Comparison of ENCODE assay signal across 11 cellular contexts in genomic region chr11:1870721-1871466, GRCh38. TPM values are rescaled to one million over a fixed set of nuclear protein-coding genes. Genes with fewer than 3 reads are reported as not detected.
DNase-seq lines count a peak whose midpoint lies in the region; ATAC-seq and TF ChIP-seq lines count a peak whose summit lies in the region.
"Had no signal": no experiment of that assay in that cellular context is flagged by ENCODE, and none has a peak within 500 bp of the region (broad histone marks: within the 10 kb centered on the region; RNA-seq: fewer than 3 reads in every experiment).

No MANE protein-coding gene starts in this region.

- no peaks in the 10 kb centered on the region for H3K9me3 Mint-ChIP-seq in dendritic cell treated with granulocyte-macrophage colony-stimulating factor and Interleukin-4, amounts not matched to agents 40 ng/mL and 50 ng/mL, for 4 days
- no peaks in the 10 kb centered on the region for H3K9me3 Mint-ChIP-seq in nephron

- peak overlapping the region; percentile 5 for H3K27ac Mint-ChIP-seq in dendritic cell treated with granulocyte-macrophage colony-stimulating factor and Interleukin-4, amounts not matched to agents 40 ng/mL and 50 ng/mL, for 4 days
- peak overlapping the region; percentile 45 to 77 (median 64) for H3K27ac Mint-ChIP-seq in nephron

- no peak overlapping the region for H3K4me3 ChIP-seq in SJCRH30
- H3K4me3 ChIP-seq: upper lobe of left lung had no signal

- no peaks in the 10 kb centered on the region for H3K9me3 ChIP-seq in SJCRH30 (replicated peaks)
- H3K9me3 ChIP-seq: upper lobe of left lung had no signal

- intact Hi-C loops in dendritic cell treated with granulocyte-macrophage colony-stimulating factor and Interleukin-4, amounts not matched to agents 40 ng/mL and 50 ng/mL, for 4 days (cut with micrococcal nuclease): no loop called here

- peaks cover 71% of the 10 kb centered on the region for H3K4me1 Mint-ChIP-seq in dendritic cell treated with granulocyte-macrophage colony-stimulating factor and Interleukin-4, amounts not matched to agents 40 ng/mL and 50 ng/mL, for 4 days (ENCODE audit: low read depth)
- H3K4me1 Mint-ChIP-seq in nephron: peaks cover 21% of the 10 kb centered on the region

- peaks cover 11% of the 10 kb centered on the region for H3K36me3 Mint-ChIP-seq in dendritic cell treated with granulocyte-macrophage colony-stimulating factor and Interleukin-4, amounts not matched to agents 40 ng/mL and 50 ng/mL, for 4 days (ENCODE audit: low read depth)
- no peaks in the 10 kb centered on the region for H3K36me3 Mint-ChIP-seq in nephron (ENCODE audit: low read depth)

- DNase-seq in AG08396 (ENCODE audit: low spot score): peak; percentile 62
- peak; percentile 85 to 91 for DNase-seq in SJCRH30
- DNase-seq in germinal center (ENCODE audit: low spot score): no peak
- no peak for DNase-seq in NCI-H1105 (lab: John Stamatoyannopoulos, UW)
- DNase-seq: EL had no signal

- no peak overlapping the region for H3K4me3 Mint-ChIP-seq in dendritic cell treated with granulocyte-macrophage colony-stimulating factor and Interleukin-4, amounts not matched to agents 40 ng/mL and 50 ng/mL, for 4 days
- no peak overlapping the region for H3K4me3 Mint-ChIP-seq in nephron

- peaks cover 3% of the 10 kb centered on the region for H3K27me3 Mint-ChIP-seq in dendritic cell treated with granulocyte-macrophage colony-stimulating factor and Interleukin-4, amounts not matched to agents 40 ng/mL and 50 ng/mL, for 4 days
- peaks cover 10% of the 10 kb centered on the region for H3K27me3 Mint-ChIP-seq in nephron (ENCODE audit: low read depth)

- H3K27ac ChIP-seq in SJCRH30: no peak overlapping the region
- H3K27ac ChIP-seq: upper lobe of left lung had no signal

- H3K4me1 ChIP-seq in SJCRH30: peaks cover 29% of the 10 kb centered on the region

- no peaks in the 10 kb centered on the region for H3K36me3 ChIP-seq in SJCRH30
- H3K36me3 ChIP-seq: upper lobe of left lung had no signal

- TF ChIP-seq CTCF in nephron (IDR thresholded peaks at IDR 0.05; ENCODE audit: unreplicated experiment in 3 of 3): no peak

- peaks cover 16% of the 10 kb centered on the region for H3K27me3 ChIP-seq in SJCRH30
- H3K27me3 ChIP-seq: upper lobe of left lung had no signal

- ATAC-seq in HG02938 (IDR thresholded peaks at IDR 0.05; ENCODE audit: unreplicated experiment) (no peak), HG03095 (IDR thresholded peaks at IDR 0.05; ENCODE audit: unreplicated experiment) (no peak)

RNA-seq across cellular contexts. Expression of gene LSP1, which starts 18.0 kb away (rescaled TPM):
- 15.0 and 15.4 TPM in 2 replicates for total RNA-seq in SJCRH30 (2014; rRNA removed; shearing (Covaris generic))

RNA-seq across cellular contexts. Expression of gene PRR33, which starts 20.8 kb away (rescaled TPM):
- 0.02 and 0.05 TPM in 2 replicates for total RNA-seq in SJCRH30 (2014; rRNA removed; shearing (Covaris generic))
- total RNA-seq: mononuclear cell, upper lobe of left lung had no signal

RNA-seq across cellular contexts. Expression of gene TNNI2, which starts 32.1 kb away (rescaled TPM):
- total RNA-seq in SJCRH30 (2014; rRNA removed; shearing (Covaris generic)): 20.2 and 20.5 TPM in 2 replicates

RNA-seq across cellular contexts. Expression of gene SYT8, which starts 36.1 kb away (rescaled TPM):
- 1.7 and 2.7 TPM in 2 replicates for total RNA-seq in SJCRH30 (2014; rRNA removed; shearing (Covaris generic))
- total RNA-seq: mononuclear cell had no signal

RNA-seq across cellular contexts. Expression of gene TNNT3, which starts 48.6 kb away (rescaled TPM):
- total RNA-seq in SJCRH30 (2014; rRNA removed; shearing (Covaris generic)): 2.2 and 2.3 TPM in 2 replicates

Comparison
In these comparisons a context has a peak if more than half of its experiments do, and no peak if none do; other contexts are left out.
1. DNase-seq: peak in AG08396 (single experiment) and SJCRH30 (2 of 2); none in germinal center (single experiment) and NCI-H1105 (single experiment).